Comparison of ENCODE assay signal across 16 cellular contexts in the genomic region with DNA sequence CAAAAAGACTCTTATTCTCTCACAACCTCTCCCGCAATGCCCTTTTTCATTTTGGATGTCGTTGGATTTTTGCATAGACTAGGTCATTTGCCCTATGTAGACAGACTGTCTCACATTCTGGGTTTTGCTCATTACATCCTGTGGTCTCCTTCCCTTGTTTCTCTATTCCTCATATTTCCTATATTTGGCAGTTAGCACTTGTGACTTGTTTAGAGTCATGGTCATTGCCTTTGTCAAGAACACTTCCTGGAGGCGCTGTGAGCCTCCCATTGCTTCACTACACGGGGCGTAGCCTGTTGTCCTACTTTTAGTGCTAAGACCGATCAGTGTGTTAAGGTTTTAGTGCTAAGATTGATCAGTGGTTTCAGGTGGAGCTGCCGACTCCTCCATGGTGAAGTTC. TPM values are rescaled to one million over a fixed set of nuclear protein-coding genes. Genes with fewer than 3 reads are reported as not detected.
DNase-seq lines count a peak whose midpoint lies in the region; ATAC-seq, FAIRE-seq and TF ChIP-seq lines count a peak whose summit lies in the region.
"Had no signal": no experiment of that assay in that cellular context is flagged by ENCODE, and none has a peak within 500 bp of the region (broad histone marks: within the 10 kb centered on the region; RNA-seq: fewer than 3 reads in every experiment).

No MANE protein-coding gene starts in this region.

- H3K27ac Mint-ChIP-seq in activated CD4-positive, alpha-beta memory T cell treated with anti-CD3 and anti-CD28 coated beads, Interleukin-2, amount 10 ng/mL, durations not matched to agents 7 days and 5 days: peak overlapping the region; percentile 79
- H3K27ac Mint-ChIP-seq in activated CD4-positive, alpha-beta memory T cell treated with anti-CD3 and anti-CD28 coated beads for 36 hours: no peak overlapping the region

- ATAC-seq in HG02885 (IDR thresholded peaks at IDR 0.05; ENCODE audit: poor library complexity, unreplicated experiment): peak; percentile 77
- no peak for ATAC-seq in K562
- peak; percentile 23 to 36 for ATAC-seq in gastrocnemius medialis
- no peak for ATAC-seq in GM19455 (IDR thresholded peaks at IDR 0.05; ENCODE audit: unreplicated experiment)

- CTCF ChIA-PET in activated CD4-positive, alpha-beta memory T cell treated with anti-CD3 and anti-CD28 coated beads, Interleukin-2, amount 10 ng/mL, durations not matched to agents 7 days and 5 days (lab: Charles Lee): interaction anchor here (1.0 kb wide), 1 partner anchor 9 kb away, joined by 3 read pairs; no protein-coding TSS in a partner anchor
- CTCF ChIA-PET in activated CD4-positive, alpha-beta memory T cell treated with anti-CD3 and anti-CD28 coated beads for 36 hours (lab: Charles Lee): interaction anchor here (0.6 kb wide), 1 partner anchor 68 kb away, joined by 3 read pairs; no protein-coding TSS in a partner anchor
- CTCF ChIA-PET in K562 (lab: Yijun Ruan, JAX; ENCODE audit: low intra/inter-chr PET ratio): no interaction called here

- peaks cover 28% of the 10 kb centered on the region for H3K36me3 Mint-ChIP-seq in activated CD4-positive, alpha-beta memory T cell treated with anti-CD3 and anti-CD28 coated beads, Interleukin-2, amount 10 ng/mL, durations not matched to agents 7 days and 5 days (ENCODE audit: low read depth)
- H3K36me3 Mint-ChIP-seq in activated CD4-positive, alpha-beta memory T cell treated with anti-CD3 and anti-CD28 coated beads for 36 hours: peaks cover 13% of the 10 kb centered on the region

- in situ Hi-C loops in K562 (cut with MboI): no loop called here
- in situ Hi-C loops in gastrocnemius medialis (cut with MboI; ENCODE audit: low sequenced_read_pairs in 4 of 4): no loop called here

- H3K9me3 Mint-ChIP-seq in activated CD4-positive, alpha-beta memory T cell treated with anti-CD3 and anti-CD28 coated beads, Interleukin-2, amount 10 ng/mL, durations not matched to agents 7 days and 5 days: peaks cover 4% of the 10 kb centered on the region
- H3K9me3 Mint-ChIP-seq in activated CD4-positive, alpha-beta memory T cell treated with anti-CD3 and anti-CD28 coated beads for 36 hours: no peaks in the 10 kb centered on the region

- DNase-seq in activated CD4-positive, alpha-beta memory T cell treated with anti-CD3 and anti-CD28 coated beads, Interleukin-2, amount 10 ng/mL, durations not matched to agents 7 days and 5 days: no peak
- DNase-seq in activated CD4-positive, alpha-beta memory T cell treated with anti-CD3 and anti-CD28 coated beads for 36 hours: no peak
- DNase-seq in K562 (ENCODE audit: extremely low read depth in 1 of 4, low spot score in 3 of 4) (peak in 1 of 4 experiments; percentile 4), gastrocnemius medialis (no peak), C1 segment of cervical spinal cord (lab: John Stamatoyannopoulos, UW) (no peak), islet precursor cell (no peak)
- DNase-seq: activated CD4-positive, alpha-beta T cell treated with anti-CD3 and anti-CD28 coated beads for 48 hours; activated effector memory CD4-positive, alpha-beta T cell treated with Interleukin-2 at 50 U/mL for 16 hours; DND-41; KBM-7; NCI-H2081; psoas muscle; stimulated activated CD4-positive, alpha-beta T cell treated with anti-CD3 and anti-CD28 coated beads, Interleukin-1b, Interleukin-23, amount 100 ng/mL, for 48 hours had no signal

- peaks cover 35% of the 10 kb centered on the region for H3K4me1 Mint-ChIP-seq in activated CD4-positive, alpha-beta memory T cell treated with anti-CD3 and anti-CD28 coated beads, Interleukin-2, amount 10 ng/mL, durations not matched to agents 7 days and 5 days
- H3K4me1 Mint-ChIP-seq in activated CD4-positive, alpha-beta memory T cell treated with anti-CD3 and anti-CD28 coated beads for 36 hours (ENCODE audit: low read depth): peaks cover 30% of the 10 kb centered on the region

- no peak for TF ChIP-seq RAD21 in K562 (CRISPR knock-in tag; conservative IDR thresholded peaks at IDR 0.05 in 1 of 2, IDR thresholded peaks at IDR 0.05 in 1 of 2)

- H3K9me3 ChIP-seq in K562 (replicated peaks; ENCODE audit: control insufficient read depth, insufficient read depth, low read depth, low read length) (peaks cover 2% of the 10 kb centered on the region; the same call in 1 of the 2 replicates), gastrocnemius medialis (no peaks in the 10 kb centered on the region)
- H3K9me3 ChIP-seq: psoas muscle had no signal

- TF ChIP-seq EP300 in K562 (IDR thresholded peaks at IDR 0.05; ENCODE audit: low read length): no peak

- no peak for FAIRE-seq in K562 (lab: Jason Lieb, UNC)

- TF ChIP-seq POLR2A in K562 (conservative IDR thresholded peaks at IDR 0.05) (no peak), gastrocnemius medialis (IDR thresholded peaks at IDR 0.05) (no peak)

- TF ChIP-seq CTCF in K562 (IDR thresholded peaks at IDR 0.05 in 2 of 3, conservative IDR thresholded peaks at IDR 0.05 in 1 of 3; ENCODE audit: insufficient read depth in 2 of 3, low read depth in 1 of 3, low read length in 3 of 3): no peak
- no peak for TF ChIP-seq CTCF in gastrocnemius medialis (IDR thresholded peaks at IDR 0.05 in 4 of 5, conservative IDR thresholded peaks at IDR 0.05 in 1 of 5)

- POLR2A ChIA-PET in activated CD4-positive, alpha-beta memory T cell treated with anti-CD3 and anti-CD28 coated beads, Interleukin-2, amount 10 ng/mL, durations not matched to agents 7 days and 5 days (lab: Charles Lee): interaction anchor here (0.8 to 2.4 kb wide), 2 partner anchors 10 to 17 kb away, joined by 4 to 13 read pairs; partner anchors contain the start of gene TATDN2
- POLR2A ChIA-PET in activated CD4-positive, alpha-beta memory T cell treated with anti-CD3 and anti-CD28 coated beads for 36 hours (lab: Charles Lee): interaction anchor here (0.7 kb wide), 1 partner anchor 91 kb away, joined by 3 read pairs; the partner anchor contains the start of gene VHL
- POLR2A ChIA-PET in K562 (lab: Yijun Ruan, JAX): interaction anchor here (0.6 to 0.9 kb wide), 2 partner anchors 22 to 86 kb away, joined by 3 read pairs; no protein-coding TSS in a partner anchor

- no peaks in the 10 kb centered on the region for H3K9me1 ChIP-seq in K562 (ENCODE audit: control insufficient read depth, insufficient read depth, low read length)

- no peak overlapping the region for H3K4me2 ChIP-seq in K562 (ENCODE audit: insufficient read depth, low read length)

- no peaks in the 10 kb centered on the region for H3K27me3 ChIP-seq in K562 (ENCODE audit: control insufficient read depth in 2 of 2, insufficient read depth in 2 of 2, low read length in 2 of 2)
- no peaks in the 10 kb centered on the region for H3K27me3 ChIP-seq in gastrocnemius medialis

- H3K27ac ChIP-seq in K562 (ENCODE audit: extremely low read depth, low read depth, low read length) (no peak overlapping the region; the same call in 2 of the 3 replicates), gastrocnemius medialis (no peak overlapping the region)
- H3K27ac ChIP-seq: psoas muscle, SK-N-MC had no signal

- BruUV-seq in K562 (replicated peaks; lab: Mats Ljungman, UMichigan): no TSS peak

- WGBS in K562 (ENCODE audit: insufficient coverage, low coverage, missing lambda C conversion rate): 74% methylated on average over 7 of the region's 7 CpGs

- no peaks in the 10 kb centered on the region for H3K27me3 Mint-ChIP-seq in activated CD4-positive, alpha-beta memory T cell treated with anti-CD3 and anti-CD28 coated beads, Interleukin-2, amount 10 ng/mL, durations not matched to agents 7 days and 5 days
- no peaks in the 10 kb centered on the region for H3K27me3 Mint-ChIP-seq in activated CD4-positive, alpha-beta memory T cell treated with anti-CD3 and anti-CD28 coated beads for 36 hours

- no peaks in the 10 kb centered on the region; the same call in 2 of the 3 replicates for H3K36me3 ChIP-seq in K562 (ENCODE audit: control insufficient read depth, insufficient read depth, low read length)
- peaks cover 0 to 74% of the 10 kb centered on the region in 2 donors for H3K36me3 ChIP-seq in gastrocnemius medialis

- no peak overlapping the region for H3K9ac ChIP-seq in K562 (ENCODE audit: insufficient read depth in 1 of 2, low read depth in 2 of 2, low read length in 2 of 2)

- H4K20me1 ChIP-seq in K562 (replicated peaks; ENCODE audit: control insufficient read depth, insufficient read depth, low read length): no peaks in the 10 kb centered on the region

- H2AFZ ChIP-seq in K562 (ENCODE audit: low read depth, low read length): peak overlapping the region; percentile 22; the same call in 1 of the 2 replicates

- H3K4me3 ChIP-seq in K562: no peak overlapping the region
- no peak overlapping the region for H3K4me3 ChIP-seq in gastrocnemius medialis
- H3K4me3 ChIP-seq: psoas muscle, SK-N-MC had no signal

- intact Hi-C loops in activated CD4-positive, alpha-beta memory T cell treated with anti-CD3 and anti-CD28 coated beads for 36 hours (cut with micrococcal nuclease): no loop called here
- intact Hi-C loops in K562 (cut with micrococcal nuclease): no loop called here
- intact Hi-C loops in gastrocnemius medialis (cut with DNase I; ENCODE audit: low total_unique reads): no loop called here

- no peaks in the 10 kb centered on the region for H3K79me2 ChIP-seq in K562 (ENCODE audit: control insufficient read depth, insufficient read depth, low read length)

- no peak overlapping the region for H3K4me3 Mint-ChIP-seq in activated CD4-positive, alpha-beta memory T cell treated with anti-CD3 and anti-CD28 coated beads, Interleukin-2, amount 10 ng/mL, durations not matched to agents 7 days and 5 days
- H3K4me3 Mint-ChIP-seq in activated CD4-positive, alpha-beta memory T cell treated with anti-CD3 and anti-CD28 coated beads for 36 hours: no peak overlapping the region

- H3K4me1 ChIP-seq in K562 (replicated peaks in 1 of 2; ENCODE audit: control insufficient read depth in 2 of 2, insufficient read depth in 2 of 2, low read length in 2 of 2): peaks cover 7 to 10% of the 10 kb centered on the region in 2 experiments; a peak in 4 of 5 replicates
- no peaks in the 10 kb centered on the region for H3K4me1 ChIP-seq in gastrocnemius medialis
- H3K4me1 ChIP-seq: psoas muscle had no signal

RNA-seq across cellular contexts. Expression of gene TATDN2, which starts 16.1 kb away (rescaled TPM):
- 10 to 100 TPM; 57.1 to 59.5 TPM for total RNA-seq in activated CD4-positive, alpha-beta memory T cell treated with anti-CD3 and anti-CD28 coated beads, Interleukin-2, amount 10 ng/mL, durations not matched to agents 7 days and 5 days
- total RNA-seq in activated CD4-positive, alpha-beta memory T cell treated with anti-CD3 and anti-CD28 coated beads for 36 hours: 10 to 100 TPM; 36.9 to 39.4 TPM
- total RNA-seq in K562 (2011; cell fraction: chromatin; rRNA removed; ENCODE audit: low replicate concordance): 72.5 and 115 TPM in 2 replicates
- total RNA-seq in K562 (2011; cell fraction: nucleolus; rRNA removed): 71.2 and 76.0 TPM in 2 replicates
- 73.4 and 78.1 TPM in 2 replicates for total RNA-seq in K562 (2011; cell fraction: nucleoplasm; rRNA removed)
- 10.9 and 14.7 TPM in 2 replicates for total RNA-seq in K562 (2014; rRNA removed)
- total RNA-seq in K562 (2014; rRNA removed; fragmentation: Illumina TruSeq; extraction: Trizol): 25.0 and 25.8 TPM in 2 replicates
- total RNA-seq in K562 (2015; rRNA removed; fragmentation: Illumina TruSeq; extraction: Trizol): 29.0 and 30.3 TPM in 2 replicates
- 38.8 and 44.7 TPM in 2 replicates for total RNA-seq in K562 (2021)
- polyA plus RNA-seq in K562 (2011; rRNA removed): 20.8 and 27.2 TPM in 2 replicates
- polyA plus RNA-seq in K562 (2011; cell fraction: cytosol; rRNA removed): 20.7 and 21.3 TPM in 2 replicates
- 33.0 and 34.2 TPM in 2 replicates for polyA plus RNA-seq in K562 (2011; cell fraction: nucleus; rRNA removed)
- 25.7 and 36.1 TPM in 2 replicates for polyA plus RNA-seq in K562 (2012)
- 34.9 and 36.6 TPM in 2 replicates for polyA plus RNA-seq in K562 (2014; fragmentation: Illumina TruSeq; extraction: Trizol)
- polyA plus RNA-seq in K562 (2014; fragmentation: Nextera tagmentation; extraction: Ambion mirVana): 1 to 10 TPM; 5.2 to 7.9 TPM
- polyA plus RNA-seq in K562 (2014; rRNA removed): 23.7 and 28.0 TPM in 2 replicates
- 27.0 and 40.2 TPM in 2 replicates for polyA minus RNA-seq in K562 (2011; rRNA and poly(A)+ RNA removed)
- 13.5 and 22.0 TPM in 2 replicates for polyA minus RNA-seq in K562 (2011; cell fraction: cytosol; rRNA and poly(A)+ RNA removed)
- 27.6 and 34.4 TPM in 2 replicates for polyA minus RNA-seq in K562 (2011; cell fraction: nucleus; rRNA and poly(A)+ RNA removed)
- 10 to 100 TPM; 10.9 to 11.5 (median 10.9) TPM for total RNA-seq in gastrocnemius medialis

Comparison
In these comparisons a context has a peak if more than half of its experiments do, and no peak if none do; other contexts are left out.
1. ATAC-seq: peak in HG02885 (single experiment) and gastrocnemius medialis (2 of 2); none in K562 (single experiment) and GM19455 (single experiment).